ENCODE assay signal across 9 cellular contexts in the genomic region with DNA sequence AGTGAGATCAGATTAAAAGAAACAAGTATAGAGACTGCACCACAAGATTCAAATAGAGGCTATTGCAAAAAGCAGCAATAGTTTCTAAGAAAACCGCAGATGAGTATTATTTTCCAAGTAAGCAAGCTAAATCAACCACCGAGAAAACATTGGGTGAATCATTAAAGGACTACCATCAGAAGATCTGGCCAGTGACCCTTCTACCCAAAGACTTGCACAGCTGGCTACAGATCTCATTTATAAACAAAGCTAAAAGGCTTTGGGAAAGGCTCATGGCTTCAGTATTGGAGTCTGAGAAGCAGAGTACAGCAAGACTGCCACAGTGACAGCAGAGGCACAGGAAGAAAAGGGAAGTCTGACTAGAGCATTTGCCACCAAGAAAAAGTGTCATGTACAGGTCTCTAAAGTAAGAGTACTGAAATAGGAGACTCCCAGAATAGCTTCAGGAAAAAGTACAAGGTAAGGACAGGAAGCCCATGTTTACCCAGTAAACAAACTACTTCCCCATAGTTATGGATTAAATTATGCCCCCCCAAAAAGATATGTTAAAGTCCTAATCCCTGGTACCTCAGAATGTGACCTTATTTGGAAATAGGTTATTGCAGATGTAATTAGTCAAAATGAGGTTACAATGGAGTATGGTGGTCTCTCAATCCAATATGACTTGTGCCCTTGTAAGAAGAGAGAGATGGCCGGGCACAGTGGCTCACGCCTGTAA. TPM values are rescaled to one million over a fixed set of nuclear protein-coding genes. Genes with fewer than 3 reads are reported as not detected.
DNase-seq lines count a peak whose midpoint lies in the region; ATAC-seq lines count a peak whose summit lies in the region.
"Had no signal": no experiment of that assay in that cellular context is flagged by ENCODE, and none has a peak within 500 bp of the region (broad histone marks: within the 10 kb centered on the region; RNA-seq: fewer than 3 reads in every experiment).

No MANE protein-coding gene starts in this region.

- H3K27ac Mint-ChIP-seq in activated CD4-positive, alpha-beta T cell treated with anti-CD3 and anti-CD28 coated beads, Interleukin-2, amount 10 ng/mL, durations not matched to agents 24 days and 14 days: peak overlapping the region; percentile 48

- peaks cover 6% of the 10 kb centered on the region for H3K27me3 Mint-ChIP-seq in activated CD4-positive, alpha-beta T cell treated with anti-CD3 and anti-CD28 coated beads, Interleukin-2, amount 10 ng/mL, durations not matched to agents 24 days and 14 days

- H3K4me3 Mint-ChIP-seq in activated CD4-positive, alpha-beta T cell treated with anti-CD3 and anti-CD28 coated beads, Interleukin-2, amount 10 ng/mL, durations not matched to agents 24 days and 14 days: no peak overlapping the region

- intact Hi-C loops in activated CD4-positive, alpha-beta T cell treated with anti-CD3 and anti-CD28 coated beads, Interleukin-2, amount 10 ng/mL, durations not matched to agents 24 days and 14 days (cut with micrococcal nuclease): loop anchor here (5.0 kb wide), 1 partner anchor 39 kb away; a partner anchor contains a TSS

- H3K4me1 Mint-ChIP-seq in activated CD4-positive, alpha-beta T cell treated with anti-CD3 and anti-CD28 coated beads, Interleukin-2, amount 10 ng/mL, durations not matched to agents 24 days and 14 days: peaks cover 7% of the 10 kb centered on the region

- no peak for DNase-seq in activated CD4-positive, alpha-beta T cell treated with anti-CD3 and anti-CD28 coated beads, Interleukin-2, amount 10 ng/mL, durations not matched to agents 24 days and 14 days
- no peak for DNase-seq in activated CD4-positive, alpha-beta T cell treated with anti-CD3 and anti-CD28 coated beads, Interleukin-2, amount 50 U/mL, for 4 hours
- DNase-seq in NOMO-1 (lab: John Stamatoyannopoulos, UW; ENCODE audit: unreplicated experiment in 2 of 2): peak; percentile 57 to 90
- DNase-seq in stromal cell of bone marrow (ENCODE audit: low read depth): peak; percentile 83
- no peak for DNase-seq in NCI-H1105 (lab: John Stamatoyannopoulos, UW)
- DNase-seq in activated naive CD4-positive, alpha-beta T cell treated with Interleukin-2 at 50 U/mL for 16 hours: no peak
- no peak for DNase-seq in NCI-H2081 treated with DMSO at 0.1 percent for 48 hours (lab: John Stamatoyannopoulos, UW)
- DNase-seq: 8988T had no signal

- H3K36me3 Mint-ChIP-seq in activated CD4-positive, alpha-beta T cell treated with anti-CD3 and anti-CD28 coated beads, Interleukin-2, amount 10 ng/mL, durations not matched to agents 24 days and 14 days (ENCODE audit: low read depth): peaks cover 3% of the 10 kb centered on the region

- ATAC-seq in HG02884 (IDR thresholded peaks at IDR 0.05; ENCODE audit: unreplicated experiment): peak; percentile 69

- H3K9me3 Mint-ChIP-seq in activated CD4-positive, alpha-beta T cell treated with anti-CD3 and anti-CD28 coated beads, Interleukin-2, amount 10 ng/mL, durations not matched to agents 24 days and 14 days: peaks cover 18% of the 10 kb centered on the region

RNA-seq across cellular contexts. Expression of a gene that starts 19.0 kb away (rescaled TPM):
- 1.1 and 1.4 TPM in 2 replicates for total RNA-seq in activated CD4-positive, alpha-beta T cell treated with anti-CD3 and anti-CD28 coated beads, Interleukin-2, amount 10 ng/mL, durations not matched to agents 24 days and 14 days

RNA-seq across cellular contexts. Expression of a gene that starts 38.3 kb away (rescaled TPM):
- total RNA-seq in activated CD4-positive, alpha-beta T cell treated with anti-CD3 and anti-CD28 coated beads, Interleukin-2, amount 10 ng/mL, durations not matched to agents 24 days and 14 days: 0.02 TPM in 1 of 2 replicates, not detected in the other

Comparison
In these comparisons a context has a peak if more than half of its experiments do, and no peak if none do; other contexts are left out.
1. DNase-seq: peak in NOMO-1 (2 of 2) and stromal cell of bone marrow (single experiment); none in activated CD4-positive, alpha-beta T cell treated with anti-CD3 and anti-CD28 coated beads, Interleukin-2, amount 10 ng/mL, durations not matched to agents 24 days and 14 days (single experiment), activated CD4-positive, alpha-beta T cell treated with anti-CD3 and anti-CD28 coated beads, Interleukin-2, amount 50 U/mL, for 4 hours (0 of 2), NCI-H1105 (single experiment), activated naive CD4-positive, alpha-beta T cell treated with Interleukin-2 at 50 U/mL for 16 hours (single experiment) and NCI-H2081 treated with DMSO at 0.1 percent for 48 hours (single experiment).